Comparison of ENCODE assay signal across 34 cellular contexts in the genomic region with DNA sequence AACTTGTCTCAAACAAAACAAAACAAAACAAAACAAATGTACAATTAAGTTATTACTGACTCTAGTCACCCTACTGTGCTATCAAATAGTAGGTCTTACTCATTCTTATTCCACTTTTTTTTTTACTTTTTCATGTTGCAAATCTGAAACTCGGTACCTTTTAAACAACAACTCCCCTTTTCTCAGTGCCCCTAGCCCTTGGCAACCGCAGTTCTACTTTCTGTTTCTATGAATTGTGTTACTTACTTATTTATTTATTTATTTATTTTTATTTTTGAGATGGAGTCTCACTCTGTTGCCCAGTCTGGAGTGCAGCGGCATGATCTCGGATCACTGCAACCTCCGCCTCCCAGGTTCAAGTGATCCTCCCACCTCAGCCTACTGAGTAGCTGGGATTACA.
"Had no signal": no experiment of that assay in that cellular context is flagged by ENCODE, and none has a peak within 500 bp of the region (broad histone marks: within the 10 kb centered on the region; RNA-seq: fewer than 3 reads in every experiment).

No MANE protein-coding gene starts in this region.

- ATAC-seq: activated CD4-positive, CD25-positive, alpha-beta regulatory T cell treated with anti-CD3 and anti-CD28 coated beads, Interleukin-2, amount 50 U/mL, for 24 hours; activated CD8-positive, alpha-beta T cell treated with anti-CD3 and anti-CD28 coated beads for 36 hours; activated naive CD8-positive, alpha-beta T cell treated with anti-CD3 and anti-CD28 coated beads, Interleukin-2, amount 50 U/mL, for 24 hours; activated T-cell treated with anti-CD3 and anti-CD28 coated beads, Interleukin-2, amount 50 U/mL, for 4 hours; activated T-helper 17 cell treated with anti-CD3 and anti-CD28 coated beads, Interleukin-2, amount 50 U/mL, for 72 hours; body of pancreas; effector memory CD8-positive, alpha-beta T cell; foreskin keratinocyte; gastrocnemius medialis; heart left ventricle; T-helper 17 cell had no signal

- H3K27me3 ChIP-seq: adrenal gland, body of pancreas, colonic mucosa, esophagus muscularis mucosa, foreskin keratinocyte, gastrocnemius medialis, heart left ventricle had no signal

- H3K4me3 Mint-ChIP-seq: activated B cell treated with CpG ODN at 0.5 μM for 24 hours; activated CD8-positive, alpha-beta T cell treated with anti-CD3 and anti-CD28 coated beads for 36 hours; activated naive CD4-positive, alpha-beta T cell treated with anti-CD3 and anti-CD28 coated beads for 36 hours; activated naive CD4-positive, alpha-beta T cell treated with anti-CD3 and anti-CD28 coated beads, Interleukin-2, amount 50 U/mL, for 24 hours; activated naive CD8-positive, alpha-beta T cell treated with anti-CD3 and anti-CD28 coated beads for 36 hours; activated naive CD8-positive, alpha-beta T cell treated with anti-CD3 and anti-CD28 coated beads, Interleukin-2, amount 50 U/mL, for 24 hours; activated T-cell treated with anti-CD3 and anti-CD28 coated beads, Interleukin-2, amount 50 U/mL, for 4 hours; activated T-helper 17 cell treated with anti-CD3 and anti-CD28 coated beads, Interleukin-2, amount 50 U/mL, for 72 hours; effector memory CD8-positive, alpha-beta T cell; T-helper 17 cell; T-helper 2 cell treated with Interferon-gamma antibody and Interleukin-4, amounts not matched to agents 5 μg/mL and 100 μg/mL, for 36 hours had no signal

- H3K27ac ChIP-seq: adrenal gland, body of pancreas, colonic mucosa, esophagus muscularis mucosa, foreskin keratinocyte, gastrocnemius medialis, heart left ventricle, WERI-Rb-1 had no signal

- H3K4me3 ChIP-seq: adrenal gland, body of pancreas, colonic mucosa, esophagus muscularis mucosa, gastrocnemius medialis, heart left ventricle had no signal

- H3K9me3 ChIP-seq: adrenal gland, body of pancreas, colonic mucosa, esophagus muscularis mucosa, gastrocnemius medialis, heart left ventricle had no signal

- H3K36me3 Mint-ChIP-seq: activated naive CD4-positive, alpha-beta T cell treated with anti-CD3 and anti-CD28 coated beads, Interleukin-2, amount 50 U/mL, for 24 hours had no signal

- DNase-seq: activated B cell treated with CpG ODN at 0.5 μM for 24 hours; activated CD4-positive, alpha-beta T cell treated with anti-CD3 and anti-CD28 coated beads for 48 hours; activated CD4-positive, alpha-beta T cell treated with anti-CD3 and anti-CD28 coated beads, Interleukin-2, amount 50 U/mL, for 1 hour; activated CD4-positive, alpha-beta T cell treated with anti-CD3 and anti-CD28 coated beads, Interleukin-2, amount 50 U/mL, for 48 hours; activated CD8-positive, alpha-beta memory T cell treated with anti-CD3 and anti-CD28 coated beads for 24 hours; activated CD8-positive, alpha-beta T cell treated with anti-CD3 and anti-CD28 coated beads for 36 hours; activated effector memory CD4-positive, alpha-beta T cell treated with Interleukin-2 at 50 U/mL for 16 hours; activated naive CD4-positive, alpha-beta T cell treated with anti-CD3 and anti-CD28 coated beads for 36 hours; activated naive CD8-positive, alpha-beta T cell treated with anti-CD3 and anti-CD28 coated beads for 36 hours; activated naive CD8-positive, alpha-beta T cell treated with anti-CD3 and anti-CD28 coated beads, Interleukin-2, amount 50 U/mL, for 24 hours; activated T-cell treated with anti-CD3 and anti-CD28 coated beads, Interleukin-2, amount 50 U/mL, for 4 hours; adrenal gland; amygdala; aorta; body of pancreas; caudate nucleus; cerebellar nuclear complex; colonic mucosa; effector CD4-positive, alpha-beta T cell; effector memory CD8-positive, alpha-beta T cell; erythroblast; foreskin keratinocyte; gastrocnemius medialis; glutamatergic neuron; heart left ventricle; T-helper 1 cell; T-helper 17 cell; T1000; WERI-Rb-1 had no signal

- H3K27ac Mint-ChIP-seq: activated B cell treated with CpG ODN at 0.5 μM for 24 hours; activated CD8-positive, alpha-beta T cell treated with anti-CD3 and anti-CD28 coated beads for 36 hours; activated naive CD4-positive, alpha-beta T cell treated with anti-CD3 and anti-CD28 coated beads for 36 hours; activated naive CD4-positive, alpha-beta T cell treated with anti-CD3 and anti-CD28 coated beads, Interleukin-2, amount 50 U/mL, for 24 hours; activated naive CD8-positive, alpha-beta T cell treated with anti-CD3 and anti-CD28 coated beads for 36 hours; activated naive CD8-positive, alpha-beta T cell treated with anti-CD3 and anti-CD28 coated beads, Interleukin-2, amount 50 U/mL, for 24 hours; activated T-helper 17 cell treated with anti-CD3 and anti-CD28 coated beads, Interleukin-2, amount 50 U/mL, for 72 hours; effector memory CD8-positive, alpha-beta T cell; T-helper 17 cell; T-helper 2 cell treated with Interferon-gamma antibody and Interleukin-4, amounts not matched to agents 5 μg/mL and 100 μg/mL, for 36 hours had no signal

- H3K4me1 ChIP-seq: colonic mucosa, gastrocnemius medialis had no signal

- H3K9me3 Mint-ChIP-seq: activated CD8-positive, alpha-beta T cell treated with anti-CD3 and anti-CD28 coated beads for 36 hours; activated naive CD4-positive, alpha-beta T cell treated with anti-CD3 and anti-CD28 coated beads for 36 hours; activated naive CD4-positive, alpha-beta T cell treated with anti-CD3 and anti-CD28 coated beads, Interleukin-2, amount 50 U/mL, for 24 hours; activated naive CD8-positive, alpha-beta T cell treated with anti-CD3 and anti-CD28 coated beads for 36 hours; activated T-cell treated with anti-CD3 and anti-CD28 coated beads, Interleukin-2, amount 50 U/mL, for 4 hours; activated T-helper 17 cell treated with anti-CD3 and anti-CD28 coated beads, Interleukin-2, amount 50 U/mL, for 72 hours; effector memory CD8-positive, alpha-beta T cell; T-helper 2 cell treated with Interferon-gamma antibody and Interleukin-4, amounts not matched to agents 5 μg/mL and 100 μg/mL, for 36 hours had no signal

- H3K27me3 Mint-ChIP-seq: activated B cell treated with CpG ODN at 0.5 μM for 24 hours; activated CD8-positive, alpha-beta T cell treated with anti-CD3 and anti-CD28 coated beads for 36 hours; activated naive CD4-positive, alpha-beta T cell treated with anti-CD3 and anti-CD28 coated beads, Interleukin-2, amount 50 U/mL, for 24 hours; activated naive CD8-positive, alpha-beta T cell treated with anti-CD3 and anti-CD28 coated beads for 36 hours; activated naive CD8-positive, alpha-beta T cell treated with anti-CD3 and anti-CD28 coated beads, Interleukin-2, amount 50 U/mL, for 24 hours; activated T-helper 17 cell treated with anti-CD3 and anti-CD28 coated beads, Interleukin-2, amount 50 U/mL, for 72 hours; effector memory CD8-positive, alpha-beta T cell; T-helper 17 cell had no signal
